In the genomic region with DNA sequence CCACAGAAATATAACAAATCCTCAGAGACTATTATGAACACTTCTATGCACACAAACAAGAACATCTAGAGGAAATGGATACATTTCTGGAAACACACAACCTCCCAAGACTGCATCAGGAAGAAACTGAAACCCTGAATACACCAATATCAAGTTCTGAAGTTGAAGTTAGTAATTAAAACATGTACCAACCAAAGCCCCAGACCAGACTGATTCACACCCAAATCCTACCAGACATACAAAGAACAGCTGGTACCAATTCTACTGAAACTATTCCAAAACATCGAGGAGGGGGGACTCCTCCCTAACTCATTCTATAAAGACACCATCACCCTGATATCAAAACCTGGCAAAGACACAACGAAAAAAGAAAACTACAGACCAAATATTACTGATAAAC, we compare ENCODE assay signal across 6 cellular contexts.
"Had no signal": no experiment of that assay in that cellular context is flagged by ENCODE, and none has a peak within 500 bp of the region (broad histone marks: within the 10 kb centered on the region; RNA-seq: fewer than 3 reads in every experiment).

No MANE protein-coding gene starts in this region.

- H3K36me3 ChIP-seq: HAP-1 had no signal

- H2AFZ ChIP-seq: GM23248 had no signal

- DNase-seq: GM23248, GOT3, H7, HFFc6, IMR-90 had no signal

- H3K9ac ChIP-seq: GM23248 had no signal

- H3K27ac Mint-ChIP-seq: HFFc6 had no signal

- H3K4me3 ChIP-seq: GM23248, HAP-1 had no signal

- H3K4me1 ChIP-seq: HAP-1 had no signal

- H3K9me3 ChIP-seq: HAP-1 had no signal

- H3K4me3 Mint-ChIP-seq: HFFc6 had no signal

- H3K27ac ChIP-seq: GM23248 had no signal
